ENCODE assay signal across 23 cellular contexts in the genomic region with DNA sequence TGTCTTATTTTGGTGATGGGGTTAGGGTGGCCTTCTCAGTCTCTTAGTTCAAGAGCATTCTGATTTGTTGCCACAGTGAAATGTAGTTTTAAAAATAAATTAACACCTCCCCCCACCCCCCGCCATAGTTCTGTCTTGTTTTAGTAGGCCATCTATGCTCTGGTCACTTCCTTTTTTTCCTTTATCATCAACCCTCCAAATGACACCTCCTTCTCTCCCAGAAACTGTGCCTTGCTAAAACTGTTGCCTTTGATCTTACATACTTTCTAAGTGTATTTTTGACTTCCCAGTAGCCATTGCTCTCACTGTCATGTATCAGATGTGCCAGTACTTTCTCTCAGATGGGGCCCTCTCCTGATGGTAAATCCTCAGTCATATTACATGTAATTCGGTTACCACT. TPM values are rescaled to one million over a fixed set of nuclear protein-coding genes. Genes with fewer than 3 reads are reported as not detected.
DNase-seq lines count a peak whose midpoint lies in the region; ATAC-seq and TF ChIP-seq lines count a peak whose summit lies in the region.
"Had no signal": no experiment of that assay in that cellular context is flagged by ENCODE, and none has a peak within 500 bp of the region (broad histone marks: within the 10 kb centered on the region; RNA-seq: fewer than 3 reads in every experiment).

No MANE protein-coding gene starts in this region.

- H3K9me3 Mint-ChIP-seq in T-helper 1 cell treated with Interleukin-12 subunit alpha and Interleukin-12 subunit beta and Interleukin-4 antibody, amounts not matched to agents 30 μg/mL and 1 μg/mL, for 36 hours = peaks cover 5% of the 10 kb centered on the region
- peaks cover 4 to 5% of the 10 kb centered on the region in 2 experiments; a peak in 3 of 5 replicates for H3K9me3 Mint-ChIP-seq in H9
- H3K9me3 Mint-ChIP-seq in naive thymus-derived CD4-positive, alpha-beta T cell = peaks cover 0 to 6% (median 0%) of the 10 kb centered on the region in 11 donors

- no peak overlapping the region for H4K91ac ChIP-seq in H9 (ENCODE audit: insufficient read length, low read depth, low read length)

- H2BK15ac ChIP-seq in H9 (ENCODE audit: low read depth, low read length) = no peak overlapping the region

- no CpG with 5 or more reads among the region's 2 CpGs for WGBS in H9 (ENCODE audit: extremely low coverage, insufficient read length, low lambda C conversion rate)
- whole genome bisulfite sequencing in body of pancreas, 2 donors = 84 to 85% methylated on average over 2 of the region's 2 CpGs
- WGBS in transverse colon (ENCODE audit: low coverage in 1 of 2), 2 donors = 92 to 100% methylated on average over 2 of the region's 2 CpGs

- no peak overlapping the region for H2BK120ac ChIP-seq in H9 (ENCODE audit: low read depth, low read length, poor library complexity, severe bottlenecking)

- TF ChIP-seq POLR2A in body of pancreas (IDR thresholded peaks at IDR 0.05) (no peak), transverse colon (IDR thresholded peaks at IDR 0.05) (no peak)

- no peak for TF ChIP-seq CTCF in H9 (conservative IDR thresholded peaks at IDR 0.05)
- TF ChIP-seq CTCF in VCaP (conservative IDR thresholded peaks at IDR 0.05) = no peak
- no peak for TF ChIP-seq CTCF in body of pancreas (IDR thresholded peaks at IDR 0.05)
- TF ChIP-seq CTCF in transverse colon (IDR thresholded peaks at IDR 0.05) = no peak

- DNase-seq in T-helper 1 cell (no peak), H9 (no peak), body of pancreas (no peak), transverse colon (no peak)
- DNase-seq in naive thymus-derived CD4-positive, alpha-beta T cell = no peak
- DNase-seq: 8988T; activated naive CD4-positive, alpha-beta T cell; brain microvascular endothelial cell; dorsolateral prefrontal cortex; heart left ventricle; islet precursor cell; mammary epithelial cell; NCI-H1105 had no signal

- POLR2A ChIA-PET in naive thymus-derived CD4-positive, alpha-beta T cell (lab: Charles Lee) = interaction anchor here (1.2 kb wide), 1 partner anchor 14 kb away, joined by 3 read pairs; the partner anchor contains the start of gene NDUFC1

- H3K9me3 ChIP-seq in H9 (ENCODE audit: control insufficient read depth, low read depth, low read length) = no peaks in the 10 kb centered on the region
- no peaks in the 10 kb centered on the region for H3K9me3 ChIP-seq in naive thymus-derived CD4-positive, alpha-beta T cell (ENCODE audit: control insufficient read depth in 2 of 3, low read length in 3 of 3)
- H3K9me3 ChIP-seq in body of pancreas = no peaks in the 10 kb centered on the region
- no peaks in the 10 kb centered on the region for H3K9me3 ChIP-seq in transverse colon
- H3K9me3 ChIP-seq: esophagus muscularis mucosa, heart left ventricle had no signal

- no peak overlapping the region for H3K14ac ChIP-seq in H9 (ENCODE audit: insufficient read depth, low read length)

- H3K56ac ChIP-seq in H9 (ENCODE audit: insufficient read length, low read depth, low read length) = no peak overlapping the region

- H4K5ac ChIP-seq in H9 (ENCODE audit: insufficient read length, low read depth, low read length) = no peak overlapping the region

- no peaks in the 10 kb centered on the region for H3K23me2 ChIP-seq in H9 (ENCODE audit: insufficient read length, low read depth, low read length, poor library complexity, severe bottlenecking)

- H2AFZ ChIP-seq in H9 (ENCODE audit: low read length) = no peak overlapping the region

- H3K36me3 ChIP-seq in naive thymus-derived CD4-positive, alpha-beta T cell (ENCODE audit: control insufficient read depth in 2 of 3, insufficient read depth in 3 of 3, low read length in 3 of 3) = no peaks in the 10 kb centered on the region
- H3K36me3 ChIP-seq in body of pancreas (replicated peaks in 1 of 2; ENCODE audit: insufficient read depth in 1 of 2, low read depth in 2 of 2) (no peaks in the 10 kb centered on the region), transverse colon (no peaks in the 10 kb centered on the region)
- H3K36me3 ChIP-seq: brain microvascular endothelial cell, esophagus muscularis mucosa, heart left ventricle had no signal

- in situ Hi-C loops in transverse colon (cut with MboI; ENCODE audit: low pct_ligation_motif_present in 1 of 4, low pct_unique_long_range_greater_than_20kb in 1 of 4, low sequenced_read_pairs in 3 of 4) = no loop called here

- no peak overlapping the region for H3K4me2 ChIP-seq in H9 (ENCODE audit: insufficient read depth, insufficient read length, low read length)
- H3K4me2 ChIP-seq: smooth muscle cell had no signal

- no peak overlapping the region for H2BK20ac ChIP-seq in H9 (ENCODE audit: low read depth, low read length, poor library complexity, severe bottlenecking)

- H2AK5ac ChIP-seq in H9 (ENCODE audit: insufficient read length, low read length) = no peak overlapping the region

- no peak overlapping the region for H3K9ac ChIP-seq in H9 (ENCODE audit: extremely low read depth, insufficient read length, low read length)

- no peak overlapping the region for H3K23ac ChIP-seq in H9 (ENCODE audit: insufficient read length, low read depth, low read length)

- no peaks in the 10 kb centered on the region for H3K27me3 Mint-ChIP-seq in T-helper 1 cell treated with Interleukin-12 subunit alpha and Interleukin-12 subunit beta and Interleukin-4 antibody, amounts not matched to agents 30 μg/mL and 1 μg/mL, for 36 hours (ENCODE audit: low read depth)
- no peaks in the 10 kb centered on the region for H3K27me3 Mint-ChIP-seq in H9 (ENCODE audit: low read depth)
- no peaks in the 10 kb centered on the region for H3K27me3 Mint-ChIP-seq in naive thymus-derived CD4-positive, alpha-beta T cell
- H3K27me3 Mint-ChIP-seq: progenitor cell of endocrine pancreas, type B pancreatic cell had no signal

- no peak overlapping the region for H3K18ac ChIP-seq in H9 (ENCODE audit: insufficient read length, low read depth, low read length)

- no peak for TF ChIP-seq EP300 in transverse colon (IDR thresholded peaks at IDR 0.05; ENCODE audit: low read depth)

- H3K79me2 ChIP-seq in H9 (ENCODE audit: insufficient read depth, low read length) = peaks cover 62% of the 10 kb centered on the region; the same call in 1 of the 2 replicates

- H4K20me1 ChIP-seq in H9 (ENCODE audit: control insufficient read depth, insufficient read depth, insufficient read length) = no peaks in the 10 kb centered on the region

- H3K27ac Mint-ChIP-seq in T-helper 1 cell treated with Interleukin-12 subunit alpha and Interleukin-12 subunit beta and Interleukin-4 antibody, amounts not matched to agents 30 μg/mL and 1 μg/mL, for 36 hours = peak overlapping the region; percentile 50
- H3K27ac Mint-ChIP-seq in H9 = peak overlapping the region; percentile 2 to 87 (median 66); a peak in 6 of 7 replicates
- H3K27ac Mint-ChIP-seq in naive thymus-derived CD4-positive, alpha-beta T cell = peak overlapping the region in 7 of 9 donors; percentile 4 to 78 (median 49)
- H3K27ac Mint-ChIP-seq: nephron, type B pancreatic cell had no signal

- H3K4me1 Mint-ChIP-seq in T-helper 1 cell treated with Interleukin-12 subunit alpha and Interleukin-12 subunit beta and Interleukin-4 antibody, amounts not matched to agents 30 μg/mL and 1 μg/mL, for 36 hours (ENCODE audit: low read depth) = peaks cover 51% of the 10 kb centered on the region
- peaks cover 46 to 48% of the 10 kb centered on the region in 2 experiments for H3K4me1 Mint-ChIP-seq in H9
- peaks cover 65 to 84% (median 82%) of the 10 kb centered on the region in 7 donors for H3K4me1 Mint-ChIP-seq in naive thymus-derived CD4-positive, alpha-beta T cell

- H3K27me3 ChIP-seq in H9 (ENCODE audit: insufficient read depth, low read length) (no peaks in the 10 kb centered on the region), body of pancreas (no peaks in the 10 kb centered on the region), transverse colon (no peaks in the 10 kb centered on the region)
- no peaks in the 10 kb centered on the region for H3K27me3 ChIP-seq in naive thymus-derived CD4-positive, alpha-beta T cell (ENCODE audit: control insufficient read depth in 2 of 2, insufficient read depth in 2 of 2, low read length in 2 of 2)
- H3K27me3 ChIP-seq: brain microvascular endothelial cell, dorsolateral prefrontal cortex, esophagus muscularis mucosa, heart left ventricle had no signal

- H3T11ph ChIP-seq in H9 (ENCODE audit: low read length) = no peak overlapping the region

- no peak overlapping the region for H3K27ac ChIP-seq in H9 (ENCODE audit: insufficient read length, low read depth, low read length)
- peak overlapping the region; percentile 29 for H3K27ac ChIP-seq in VCaP
- H3K27ac ChIP-seq in naive thymus-derived CD4-positive, alpha-beta T cell (ENCODE audit: low read depth, low read length) = no peak overlapping the region
- H3K27ac ChIP-seq in body of pancreas = no peak overlapping the region
- no peak overlapping the region for H3K27ac ChIP-seq in transverse colon
- H3K27ac ChIP-seq: brain microvascular endothelial cell, dorsolateral prefrontal cortex, esophagus muscularis mucosa, heart left ventricle, SK-N-MC had no signal

- no peaks in the 10 kb centered on the region for H3K79me1 ChIP-seq in H9 (ENCODE audit: insufficient read depth, low read depth, low read length, poor library complexity, severe bottlenecking)

- H4K8ac ChIP-seq in H9 (replicated peaks; ENCODE audit: insufficient read length, low read depth, low read length) = no peak overlapping the region

- H2BK12ac ChIP-seq in H9 (ENCODE audit: insufficient read length, low read depth, low read length) = no peak overlapping the region

- H3K4me3 Mint-ChIP-seq in T-helper 1 cell treated with Interleukin-12 subunit alpha and Interleukin-12 subunit beta and Interleukin-4 antibody, amounts not matched to agents 30 μg/mL and 1 μg/mL, for 36 hours = peak overlapping the region; percentile 11
- H3K4me3 Mint-ChIP-seq in H9 = no peak overlapping the region
- peak overlapping the region in 8 of 10 donors; percentile 20 to 75 (median 48) for H3K4me3 Mint-ChIP-seq in naive thymus-derived CD4-positive, alpha-beta T cell
- H3K4me3 Mint-ChIP-seq: nephron, type B pancreatic cell had no signal

- H3K4me3 ChIP-seq in naive thymus-derived CD4-positive, alpha-beta T cell (ENCODE audit: low read length) = no peak overlapping the region
- no peak overlapping the region for H3K4me3 ChIP-seq in body of pancreas
- no peak overlapping the region for H3K4me3 ChIP-seq in transverse colon
- H3K4me3 ChIP-seq: dorsolateral prefrontal cortex, esophagus muscularis mucosa, SK-N-MC, smooth muscle cell had no signal

- H3K4ac ChIP-seq in H9 (ENCODE audit: low read depth, low read length) = no peak overlapping the region

- no peak for ATAC-seq in naive thymus-derived CD4-positive, alpha-beta T cell
- ATAC-seq in HG03095 (IDR thresholded peaks at IDR 0.05; ENCODE audit: unreplicated experiment) = no peak
- no peak for ATAC-seq in body of pancreas
- ATAC-seq: Panc1 had no signal

- H3K4me1 ChIP-seq in H9 (ENCODE audit: insufficient read depth, low read length) (no peaks in the 10 kb centered on the region; the same call in 1 of the 2 replicates), body of pancreas (peaks cover 33% of the 10 kb centered on the region), transverse colon (peaks cover 0 to 51% (median 21%) of the 10 kb centered on the region in 4 donors)
- peaks cover 21 to 22% of the 10 kb centered on the region in 2 donors for H3K4me1 ChIP-seq in naive thymus-derived CD4-positive, alpha-beta T cell (ENCODE audit: control insufficient read depth in 2 of 2, insufficient read depth in 2 of 2, low read length in 2 of 2)

- intact Hi-C loops in naive thymus-derived CD4-positive, alpha-beta T cell (cut with micrococcal nuclease) = loop anchor here in 1 of 2 donors (5.0 kb wide), 1 partner anchor 136 kb away; the partner anchor contains the start of gene RAB33B
- intact Hi-C loops in body of pancreas (cut with DNase I) (no loop called here), transverse colon (cut with DNase I; ENCODE audit: low total_unique reads) (no loop called here)

- no peak overlapping the region for H2BK5ac ChIP-seq in H9 (ENCODE audit: insufficient read length, low read length)

- peaks cover 13% of the 10 kb centered on the region for H3K36me3 Mint-ChIP-seq in T-helper 1 cell treated with Interleukin-12 subunit alpha and Interleukin-12 subunit beta and Interleukin-4 antibody, amounts not matched to agents 30 μg/mL and 1 μg/mL, for 36 hours (ENCODE audit: low read depth)
- peaks cover 16 to 36% (median 20%) of the 10 kb centered on the region in 3 experiments for H3K36me3 Mint-ChIP-seq in H9 (ENCODE audit: insufficient read depth in 1 of 3, low read depth in 3 of 3)
- H3K36me3 Mint-ChIP-seq in naive thymus-derived CD4-positive, alpha-beta T cell = peaks cover 1 to 21% (median 14%) of the 10 kb centered on the region in 5 donors

- CTCF ChIA-PET in naive thymus-derived CD4-positive, alpha-beta T cell (lab: Charles Lee) = no interaction called here

RNA-seq across cellular contexts. Expression of gene NDUFC1, which starts 14.5 kb away (rescaled TPM):
- total RNA-seq in H9 (2021) = 56.2 and 59.1 TPM in 2 replicates
- total RNA-seq in naive thymus-derived CD4-positive, alpha-beta T cell = 10 to 100 TPM; 19.4 to 41.6 (median 26.9) TPM
- 100 to 1,000 TPM; 105 to 193 TPM for polyA plus RNA-seq in naive thymus-derived CD4-positive, alpha-beta T cell
- total RNA-seq in body of pancreas = 10 to 100 TPM; 16.5 to 24.1 TPM
- 10 to 100 TPM in 3 of 4 donors, 1 to 10 TPM in 1; 7.6 to 68.0 (median 35.3) TPM for total RNA-seq in transverse colon

RNA-seq across cellular contexts. Expression of gene NAA15, which starts 15.4 kb away (rescaled TPM):
- 115 TPM in 2 replicates for total RNA-seq in H9 (2021)
- 10 to 100 TPM; 41.2 to 67.4 (median 49.0) TPM for total RNA-seq in naive thymus-derived CD4-positive, alpha-beta T cell
- 10 to 100 TPM; 35.7 to 40.5 TPM for polyA plus RNA-seq in naive thymus-derived CD4-positive, alpha-beta T cell
- total RNA-seq in body of pancreas = 10 to 100 TPM; 16.5 to 22.8 TPM
- total RNA-seq in transverse colon = 10 to 100 TPM in 2 of 4 donors, 1 to 10 TPM in 2; 5.0 to 23.7 (median 10.1) TPM

RNA-seq across cellular contexts. Expression of gene MGARP, which starts 36.7 kb away (rescaled TPM):
- total RNA-seq in H9 (2021) (4.0 and 4.3 TPM in 2 replicates), body of pancreas (under 1 TPM in 1 of 2 donors, not detected in 1; 0.78 TPM), transverse colon (1 to 10 TPM in 1 of 4 donors, under 1 TPM in 2, not detected in 1; 0.64 to 3.4 (median 0.82) TPM)
- total RNA-seq in naive thymus-derived CD4-positive, alpha-beta T cell = under 1 TPM in 3 of 5 experiments, not detected in 2; 0.29 to 0.70 (median 0.30) TPM
- polyA plus RNA-seq in naive thymus-derived CD4-positive, alpha-beta T cell = under 1 TPM in 1 of 2 donors, not detected in 1; 0.32 TPM
- total RNA-seq: smooth muscle cell had no signal

Comparison
In these comparisons a context has a peak if more than half of its experiments do, and no peak if none do; other contexts are left out.
1. H3K4me3 Mint-ChIP-seq: peak in T-helper 1 cell treated with Interleukin-12 subunit alpha and Interleukin-12 subunit beta and Interleukin-4 antibody, amounts not matched to agents 30 μg/mL and 1 μg/mL, for 36 hours (single experiment) and naive thymus-derived CD4-positive, alpha-beta T cell (8 of 10); none in H9 (0 of 2).
2. Peak in every context shown above with its lines, with median percentiles within 50 percentile points of each other: H3K27ac Mint-ChIP-seq.